ENCODE assay signal across 2 cellular contexts in the genomic region with DNA sequence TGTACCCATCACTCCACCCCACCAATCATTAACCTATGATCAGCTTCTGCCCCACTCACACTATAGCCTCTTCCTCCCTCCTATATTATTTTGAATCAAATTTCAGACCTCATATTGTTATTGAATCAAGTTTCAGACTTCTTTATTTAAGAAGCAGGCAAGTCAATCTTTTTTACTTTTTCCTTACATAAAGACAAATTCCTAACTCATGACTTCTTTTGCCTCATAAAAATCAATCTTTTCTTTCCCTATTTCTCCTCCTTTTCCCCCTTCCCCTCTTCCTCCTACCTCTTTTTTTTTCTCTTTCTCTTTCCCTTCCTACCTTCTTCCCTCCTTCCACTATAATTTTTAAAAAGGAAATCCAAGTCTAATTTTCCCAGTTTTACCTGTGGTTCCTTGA.
TF ChIP-seq lines count a peak whose summit lies in the region.

No MANE protein-coding gene starts in this region.

TF ChIP-seq in HepG2, 621 proteins besides CTCF, POLR2A, EP300 and RAD21:
- TF ChIP-seq, protein P1, sequence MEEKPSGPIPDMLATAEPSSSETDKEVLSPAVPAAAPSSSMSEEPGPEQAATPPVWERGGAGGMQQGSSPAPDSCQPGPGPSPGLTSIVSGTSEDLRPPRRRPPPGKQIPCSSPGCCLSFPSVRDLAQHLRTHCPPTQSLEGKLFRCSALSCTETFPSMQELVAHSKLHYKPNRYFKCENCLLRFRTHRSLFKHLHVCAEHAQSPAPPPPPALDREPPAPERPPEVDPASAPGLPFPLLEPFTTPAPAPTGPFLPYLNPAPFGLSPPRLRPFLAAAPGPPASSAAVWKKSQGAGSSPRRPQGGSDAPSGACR (CRISPR knock-in tag; IDR thresholded peaks at IDR 0.05): no peak
- peak; percentile 62 for TF ChIP-seq HNRNPK (IDR thresholded peaks at IDR 0.05; ENCODE audit: low read depth, low read length, poor library complexity, severe bottlenecking)

TF ChIP-seq in GM23338, 12 proteins besides CTCF, POLR2A, EP300 and RAD21 (continued from another document):
- TF ChIP-seq, protein P2, sequence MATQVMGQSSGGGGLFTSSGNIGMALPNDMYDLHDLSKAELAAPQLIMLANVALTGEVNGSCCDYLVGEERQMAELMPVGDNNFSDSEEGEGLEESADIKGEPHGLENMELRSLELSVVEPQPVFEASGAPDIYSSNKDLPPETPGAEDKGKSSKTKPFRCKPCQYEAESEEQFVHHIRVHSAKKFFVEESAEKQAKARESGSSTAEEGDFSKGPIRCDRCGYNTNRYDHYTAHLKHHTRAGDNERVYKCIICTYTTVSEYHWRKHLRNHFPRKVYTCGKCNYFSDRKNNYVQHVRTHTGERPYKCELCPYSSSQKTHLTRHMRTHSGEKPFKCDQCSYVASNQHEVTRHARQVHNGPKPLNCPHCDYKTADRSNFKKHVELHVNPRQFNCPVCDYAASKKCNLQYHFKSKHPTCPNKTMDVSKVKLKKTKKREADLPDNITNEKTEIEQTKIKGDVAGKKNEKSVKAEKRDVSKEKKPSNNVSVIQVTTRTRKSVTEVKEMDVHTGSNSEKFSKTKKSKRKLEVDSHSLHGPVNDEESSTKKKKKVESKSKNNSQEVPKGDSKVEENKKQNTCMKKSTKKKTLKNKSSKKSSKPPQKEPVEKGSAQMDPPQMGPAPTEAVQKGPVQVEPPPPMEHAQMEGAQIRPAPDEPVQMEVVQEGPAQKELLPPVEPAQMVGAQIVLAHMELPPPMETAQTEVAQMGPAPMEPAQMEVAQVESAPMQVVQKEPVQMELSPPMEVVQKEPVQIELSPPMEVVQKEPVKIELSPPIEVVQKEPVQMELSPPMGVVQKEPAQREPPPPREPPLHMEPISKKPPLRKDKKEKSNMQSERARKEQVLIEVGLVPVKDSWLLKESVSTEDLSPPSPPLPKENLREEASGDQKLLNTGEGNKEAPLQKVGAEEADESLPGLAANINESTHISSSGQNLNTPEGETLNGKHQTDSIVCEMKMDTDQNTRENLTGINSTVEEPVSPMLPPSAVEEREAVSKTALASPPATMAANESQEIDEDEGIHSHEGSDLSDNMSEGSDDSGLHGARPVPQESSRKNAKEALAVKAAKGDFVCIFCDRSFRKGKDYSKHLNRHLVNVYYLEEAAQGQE (IDR thresholded peaks at IDR 0.05; ENCODE audit: unreplicated experiment): no peak
